In genomic region chr16:28292731-28293588, GRCh38 we compare ENCODE assay signal across 1 cellular context.
TF ChIP-seq lines count a peak whose summit lies in the region.

No MANE protein-coding gene starts in this region.

TF ChIP-seq in HEK293, 187 proteins besides CTCF, POLR2A, EP300 and RAD21 (continued from another document):
- TF ChIP-seq ZBTB26 (tag by site-specific recombination; optimal IDR thresholded peaks at IDR 0.05): peak; percentile 18
- TF ChIP-seq PATZ1 (tag by site-specific recombination; IDR thresholded peaks at IDR 0.05): peak; percentile 59; the same call in 1 of the 2 replicates
- no peak for TF ChIP-seq ZNF23 (tag by site-specific recombination; IDR thresholded peaks at IDR 0.05; ENCODE audit: borderline replicate concordance)
- TF ChIP-seq ZNF311 (tag by site-specific recombination; IDR thresholded peaks at IDR 0.05; ENCODE audit: borderline replicate concordance): no peak
- TF ChIP-seq PRDM4 (tag by site-specific recombination; IDR thresholded peaks at IDR 0.05): no peak
- no peak for TF ChIP-seq AEBP2 (tag by site-specific recombination; IDR thresholded peaks at IDR 0.05; ENCODE audit: borderline replicate concordance)
- TF ChIP-seq KLF9 (tag by site-specific recombination; IDR thresholded peaks at IDR 0.05; ENCODE audit: low read depth): peak; percentile 41; the same call in 1 of the 2 replicates
- TF ChIP-seq ZBTB6 (tag by site-specific recombination; IDR thresholded peaks at IDR 0.05): peak; percentile 47
- peak; percentile 20; the same call in 1 of the 2 replicates for TF ChIP-seq EGR2 (tag by site-specific recombination; IDR thresholded peaks at IDR 0.05; ENCODE audit: low read depth)
- 0 out of 2 replicates have a peak, but pooled peaks have one; percentile 22 for TF ChIP-seq KLF16 (tag by site-specific recombination; IDR thresholded peaks at IDR 0.05)
- peak; percentile 21; the same call in 1 of the 2 replicates for TF ChIP-seq ZBTB20 (tag by site-specific recombination; IDR thresholded peaks at IDR 0.05)
- no peak for TF ChIP-seq KLF17 (tag by site-specific recombination; IDR thresholded peaks at IDR 0.05)
- TF ChIP-seq ZBTB10 (tag by site-specific recombination; IDR thresholded peaks at IDR 0.05): peak; percentile 48; the same call in 1 of the 2 replicates
